Comparison of ENCODE assay signal across 21 cellular contexts in the genomic region with DNA sequence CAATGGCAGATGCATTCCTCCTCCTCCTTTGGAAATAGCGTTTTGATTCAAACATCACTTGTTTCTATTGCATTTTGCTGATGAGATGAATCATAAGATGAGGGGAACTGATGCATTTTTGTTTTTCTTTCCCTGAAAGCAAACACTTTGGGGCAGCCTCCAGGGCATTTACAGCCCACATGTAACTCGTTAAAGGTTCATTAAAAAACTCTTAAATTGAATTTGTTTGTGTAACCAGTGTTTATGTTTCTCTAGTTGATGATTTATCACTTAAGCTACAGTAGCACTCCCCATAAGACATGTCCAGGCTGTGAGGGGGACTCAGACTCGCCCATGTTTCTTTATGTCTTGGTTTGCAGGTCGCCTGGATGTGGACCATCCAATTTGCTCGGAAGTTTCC.
DNase-seq lines count a peak whose midpoint lies in the region; TF ChIP-seq lines count a peak whose summit lies in the region.
"Had no signal": no experiment of that assay in that cellular context is flagged by ENCODE, and none has a peak within 500 bp of the region (broad histone marks: within the 10 kb centered on the region; RNA-seq: fewer than 3 reads in every experiment).

No MANE protein-coding gene starts in this region.

- peaks cover 14% of the 10 kb centered on the region for H3K4me1 Mint-ChIP-seq in nephron
- H3K4me1 Mint-ChIP-seq: H9 had no signal

- TF ChIP-seq CTCF in nephron (IDR thresholded peaks at IDR 0.05; ENCODE audit: unreplicated experiment in 3 of 3), result no peak
- TF ChIP-seq CTCF in osteoblast (IDR thresholded peaks at IDR 0.05; ENCODE audit: extremely low read depth, low read depth, low read length), result no peak

- peaks cover 11% of the 10 kb centered on the region for H3K9me3 Mint-ChIP-seq in nephron

- H3K4me1 ChIP-seq in SJSA1 (replicated peaks), result peaks cover 23% of the 10 kb centered on the region
- H3K4me1 ChIP-seq in osteoblast (ENCODE audit: insufficient read depth, low read length), result no peaks in the 10 kb centered on the region

- H3K4me2 ChIP-seq in osteoblast (ENCODE audit: insufficient read depth, low read length), result no peak overlapping the region

- no peak overlapping the region for H3K4me3 ChIP-seq in SJSA1
- H3K4me3 ChIP-seq in osteoblast (ENCODE audit: insufficient read depth, low read length), result no peak overlapping the region
- H3K4me3 ChIP-seq: GM23248, K562, MG63 had no signal

- H3K27ac Mint-ChIP-seq in nephron, result peak overlapping the region; percentile 19 to 88 (median 81)
- H3K27ac Mint-ChIP-seq: H9 had no signal

- peaks cover 4% of the 10 kb centered on the region for H3K27me3 Mint-ChIP-seq in nephron (ENCODE audit: low read depth)

- H3K27ac ChIP-seq in SJSA1 (peak overlapping the region; percentile 78), osteoblast (ENCODE audit: low read depth, low read length) (no peak overlapping the region)
- H3K27ac ChIP-seq: GM23248 had no signal

- H3K9me3 ChIP-seq in SJSA1 (replicated peaks) (no peaks in the 10 kb centered on the region), osteoblast (ENCODE audit: low read depth, low read length) (no peaks in the 10 kb centered on the region)
- H3K9me3 ChIP-seq: MG63 had no signal

- no peak overlapping the region for H2AFZ ChIP-seq in osteoblast (ENCODE audit: low read length)
- H2AFZ ChIP-seq: GM23248 had no signal

- H3K4me3 Mint-ChIP-seq in nephron, result no peak overlapping the region
- H3K4me3 Mint-ChIP-seq: H9 had no signal

- no peaks in the 10 kb centered on the region for H3K36me3 ChIP-seq in SJSA1
- H3K36me3 ChIP-seq in osteoblast (ENCODE audit: insufficient read depth, low read length), result no peaks in the 10 kb centered on the region
- H3K36me3 ChIP-seq: MG63 had no signal

- no peaks in the 10 kb centered on the region for H3K36me3 Mint-ChIP-seq in nephron (ENCODE audit: low read depth)

- no peaks in the 10 kb centered on the region for H3K79me2 ChIP-seq in osteoblast (ENCODE audit: insufficient read depth, low read length)

- H4K20me1 ChIP-seq in osteoblast (ENCODE audit: insufficient read depth, low read length), result no peaks in the 10 kb centered on the region

- peak; percentile 19 for DNase-seq in EH (ENCODE audit: low read depth)
- peak; percentile 18 for DNase-seq in M059J (ENCODE audit: low read depth)
- peak in 1 of 2 experiments; percentile 66 for DNase-seq in SJSA1 (ENCODE audit: low read depth in 1 of 2, low spot score in 2 of 2)
- no peak for DNase-seq in osteoblast (ENCODE audit: insufficient read length, low spot score, missing footprints)
- DNase-seq in EL, result no peak
- DNase-seq in activated CD4-positive, alpha-beta T cell treated with anti-CD3 and anti-CD28 coated beads for 1 hour, result no peak
- DNase-seq: Calu3, DMS79 treated with DMSO at 0.1 percent for 48 hours, GM23248, H9, MG63, NCI-H1694, NCI-H2029 treated with DMSO at 0.1 percent for 48 hours, NCI-H2171, NCI-H226, NCI-H510A treated with DMSO at 0.1 percent for 48 hours, NCI-H82, OCI-M1, SIG-M5 had no signal

- no peaks in the 10 kb centered on the region for H3K27me3 ChIP-seq in SJSA1 (replicated peaks)
- H3K27me3 ChIP-seq in osteoblast (ENCODE audit: insufficient read depth, low read length), result peaks cover 5% of the 10 kb centered on the region
- H3K27me3 ChIP-seq: MG63 had no signal

Comparison
In these comparisons a context has a peak if more than half of its experiments do, and no peak if none do; other contexts are left out.
1. DNase-seq: peak in EH (single experiment) and M059J (single experiment); none in osteoblast (single experiment), EL (single experiment) and activated CD4-positive, alpha-beta T cell treated with anti-CD3 and anti-CD28 coated beads for 1 hour (single experiment).